Comparison of ENCODE assay signal across 1 cellular context in the genomic region with DNA sequence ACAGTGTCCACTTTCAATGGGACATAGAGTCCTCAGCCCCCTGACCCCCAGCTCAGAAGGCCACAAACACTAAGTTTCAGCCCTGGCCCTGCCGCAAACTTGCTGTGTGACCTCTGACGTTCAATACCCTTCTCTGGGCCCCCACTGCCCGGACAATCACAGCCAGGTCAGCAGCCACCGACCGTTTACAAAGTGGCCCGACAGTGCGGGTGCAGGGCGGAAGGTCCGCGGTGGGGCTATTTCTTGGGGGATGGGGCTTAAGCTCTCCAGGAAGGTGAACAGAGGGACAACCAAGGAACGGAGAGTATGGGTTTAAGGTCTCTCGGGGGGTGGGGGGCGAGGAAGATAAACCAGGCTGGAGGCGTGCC.
TF ChIP-seq lines count a peak whose summit lies in the region.

No MANE protein-coding gene starts in this region.

TF ChIP-seq in SK-N-SH, 30 proteins besides CTCF, POLR2A, EP300 and RAD21 (continued from another document):
- TF ChIP-seq, protein P1, sequence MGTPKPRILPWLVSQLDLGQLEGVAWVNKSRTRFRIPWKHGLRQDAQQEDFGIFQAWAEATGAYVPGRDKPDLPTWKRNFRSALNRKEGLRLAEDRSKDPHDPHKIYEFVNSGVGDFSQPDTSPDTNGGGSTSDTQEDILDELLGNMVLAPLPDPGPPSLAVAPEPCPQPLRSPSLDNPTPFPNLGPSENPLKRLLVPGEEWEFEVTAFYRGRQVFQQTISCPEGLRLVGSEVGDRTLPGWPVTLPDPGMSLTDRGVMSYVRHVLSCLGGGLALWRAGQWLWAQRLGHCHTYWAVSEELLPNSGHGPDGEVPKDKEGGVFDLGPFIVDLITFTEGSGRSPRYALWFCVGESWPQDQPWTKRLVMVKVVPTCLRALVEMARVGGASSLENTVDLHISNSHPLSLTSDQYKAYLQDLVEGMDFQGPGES (IDR thresholded peaks at IDR 0.05; ENCODE audit: low read depth, low read length) = no peak
- TF ChIP-seq NFIC (IDR thresholded peaks at IDR 0.05; ENCODE audit: borderline replicate concordance) (no peak), TCF12 (IDR thresholded peaks at IDR 0.05) (no peak), RCOR1 (IDR thresholded peaks at IDR 0.05; ENCODE audit: low read length) (no peak), TAF1 (IDR thresholded peaks at IDR 0.05; ENCODE audit: borderline replicate concordance, low read depth, low read length) (no peak), GABPA (IDR thresholded peaks at IDR 0.05; ENCODE audit: low read depth) (no peak), TEAD4 (IDR thresholded peaks at IDR 0.05; ENCODE audit: borderline replicate concordance, insufficient read depth) (no peak)
